Comparison of ENCODE assay signal across 8 cellular contexts in genomic region chr12:120529641-120530314, GRCh38. TPM values are rescaled to one million over a fixed set of nuclear protein-coding genes. Genes with fewer than 3 reads are reported as not detected.
DNase-seq lines count a peak whose midpoint lies in the region; ATAC-seq and TF ChIP-seq lines count a peak whose summit lies in the region.

No MANE protein-coding gene starts in this region.

- peaks cover 16% of the 10 kb centered on the region for H3K4me1 ChIP-seq in CD8-positive, alpha-beta memory T cell (ENCODE audit: insufficient read depth, low read length)
- H3K4me1 ChIP-seq in PC-9 (replicated peaks; ENCODE audit: insufficient read depth) (peaks cover 24% of the 10 kb centered on the region), mesodermal cell (ENCODE audit: control insufficient read depth, insufficient read depth, low read length, poor library complexity, severe bottlenecking) (peaks cover 3% of the 10 kb centered on the region), aorta (ENCODE audit: control insufficient read depth in 1 of 2, insufficient read depth in 2 of 2, low read length in 2 of 2) (no peaks in the 10 kb centered on the region)

- no peaks in the 10 kb centered on the region for H3K9me3 Mint-ChIP-seq in CD8-positive, alpha-beta memory T cell

- H3K4me3 Mint-ChIP-seq in CD8-positive, alpha-beta memory T cell = peak overlapping the region; percentile 99 to 100 (median 100)

- H3K4me3 ChIP-seq in CD8-positive, alpha-beta memory T cell (ENCODE audit: low read length) = peak overlapping the region; percentile 91
- H3K4me3 ChIP-seq in PC-9 (peak overlapping the region; percentile 80), mesodermal cell (ENCODE audit: extremely low read depth, insufficient read depth, low read length, poor library complexity, severe bottlenecking) (peak overlapping the region; percentile 61), aorta (ENCODE audit: low read length in 2 of 2) (peak overlapping the region; percentile 54 to 94)

- H3F3A ChIP-seq in PC-9 (ENCODE audit: insufficient read depth, low read depth) = peaks cover 40% of the 10 kb centered on the region

- H3K27ac ChIP-seq in CD8-positive, alpha-beta memory T cell (ENCODE audit: low read depth, low read length) = peak overlapping the region; percentile 89
- H3K27ac ChIP-seq in PC-9 (peak overlapping the region; percentile 68), mesodermal cell (ENCODE audit: low read depth, low read length, severe bottlenecking) (peak overlapping the region; percentile 93), aorta (ENCODE audit: low read depth in 1 of 2, low read length in 2 of 2) (peak overlapping the region in 1 of 2 donors; percentile 70)

- H3K27ac Mint-ChIP-seq in CD8-positive, alpha-beta memory T cell = peak overlapping the region; percentile 91 to 100 (median 100)

- H3K27me3 Mint-ChIP-seq in CD8-positive, alpha-beta memory T cell = peaks cover 0 to 2% of the 10 kb centered on the region in 2 donors

- BruUV-seq in PC-9 (replicated peaks; lab: Mats Ljungman, UMichigan) = no TSS peak

- intact Hi-C loops in PC-9 (cut with micrococcal nuclease; ENCODE audit: unreplicated experiment) = loop anchor here (2.0 kb wide), 1 partner anchor 35 kb away; no protein-coding TSS in a partner anchor
- intact Hi-C loops in aorta (cut with DNase I) = loop anchor here in 1 of 2 donors (2.0 kb wide), 1 partner anchor 59 kb away; no protein-coding TSS in a partner anchor

- POLR2A ChIA-PET in CD8-positive, alpha-beta memory T cell (lab: Charles Lee) = interaction anchor here (0.6 to 1.3 kb wide), 4 partner anchors 9 to 81 kb away, joined by 3 to 7 read pairs (median 4); no protein-coding TSS in a partner anchor
- POLR2A ChIA-PET in PC-9 (lab: Charles Lee; ENCODE audit: unreplicated experiment) = interaction anchor here (0.5 to 0.7 kb wide), 4 partner anchors 19 to 1143 kb away, joined by 3 to 5 read pairs (median 4); no protein-coding TSS in a partner anchor

- 57 to 69% methylated on average over 3 to 11 of the region's 14 CpGs for WGBS in mesodermal cell (ENCODE audit: insufficient coverage in 2 of 2), 2 experiments
- 6 to 9% methylated on average over 14 of the region's 14 CpGs for WGBS in aorta, 2 donors

- H3K4me1 Mint-ChIP-seq in CD8-positive, alpha-beta memory T cell = peaks cover 23 to 34% (median 31%) of the 10 kb centered on the region in 3 donors

- DNase-seq in CD8-positive, alpha-beta memory T cell = no peak
- DNase-seq in HT1080 (ENCODE audit: low read depth) = peak; percentile 59
- peak; percentile 18 to 54 for DNase-seq in PC-9
- DNase-seq in dermis microvascular lymphatic vessel endothelial cell (ENCODE audit: low read depth in 2 of 2) = peak; percentile 40 to 67
- no peak for DNase-seq in aorta
- DNase-seq in effector CD8-positive, alpha-beta T cell (lab: John Stamatoyannopoulos, UW) = no peak

- H3K79me2 ChIP-seq in PC-9 (ENCODE audit: low read depth) = peaks cover 12% of the 10 kb centered on the region

- ATAC-seq in aorta (ENCODE audit: low FRiP score) = no peak
- no peak for ATAC-seq in GM19035 (IDR thresholded peaks at IDR 0.05; ENCODE audit: unreplicated experiment)

- H3K4me2 ChIP-seq in PC-9 = peak overlapping the region; percentile 99

- peak overlapping the region; percentile 98 for H2AFZ ChIP-seq in PC-9

- CTCF ChIA-PET in CD8-positive, alpha-beta memory T cell (lab: Charles Lee) = no interaction called here
- CTCF ChIA-PET in PC-9 (lab: Charles Lee) = interaction anchor here (0.7 kb wide), 1 partner anchor 73 kb away, joined by 7 read pairs; no protein-coding TSS in a partner anchor

- H3K27me3 ChIP-seq in CD8-positive, alpha-beta memory T cell (ENCODE audit: insufficient read depth, low read length, poor library complexity, severe bottlenecking) = no peaks in the 10 kb centered on the region
- H3K27me3 ChIP-seq in PC-9 (ENCODE audit: insufficient read depth, low read depth) (no peaks in the 10 kb centered on the region), aorta (ENCODE audit: control insufficient read depth in 1 of 2, insufficient read depth in 2 of 2, low read length in 1 of 2) (no peaks in the 10 kb centered on the region)

- H3K36me3 Mint-ChIP-seq in CD8-positive, alpha-beta memory T cell = peaks cover 0 to 17% (median 3%) of the 10 kb centered on the region in 3 donors

- no peak for TF ChIP-seq CTCF in PC-9 (conservative IDR thresholded peaks at IDR 0.05)

- H3K36me3 ChIP-seq in CD8-positive, alpha-beta memory T cell (ENCODE audit: insufficient read depth, low read length) = no peaks in the 10 kb centered on the region
- H3K36me3 ChIP-seq in PC-9 (ENCODE audit: low read depth) (no peaks in the 10 kb centered on the region), mesodermal cell (ENCODE audit: control insufficient read depth, insufficient read depth, low read length) (peaks cover 4% of the 10 kb centered on the region), aorta (ENCODE audit: control insufficient read depth in 1 of 2, insufficient read depth in 2 of 2, low read length in 1 of 2) (no peaks in the 10 kb centered on the region)

- H3K9me3 ChIP-seq in CD8-positive, alpha-beta memory T cell (ENCODE audit: low read length) = no peaks in the 10 kb centered on the region
- H3K9me3 ChIP-seq in PC-9 (ENCODE audit: insufficient read depth, low read depth) = no peaks in the 10 kb centered on the region
- H3K9me3 ChIP-seq in mesodermal cell (ENCODE audit: control insufficient read depth, low read length) = no peaks in the 10 kb centered on the region
- no peaks in the 10 kb centered on the region for H3K9me3 ChIP-seq in aorta (ENCODE audit: control insufficient read depth, low read length)

- no peaks in the 10 kb centered on the region for H3K9me2 ChIP-seq in PC-9 (ENCODE audit: insufficient read depth)

- no peaks in the 10 kb centered on the region for H4K20me1 ChIP-seq in PC-9 (ENCODE audit: insufficient read depth)

RNA-seq across cellular contexts. Expression of gene COQ5, which starts 0.8 kb away (rescaled TPM):
- 10 to 100 TPM; 37.5 to 39.0 TPM for total RNA-seq in CD8-positive, alpha-beta memory T cell
- polyA plus RNA-seq in CD8-positive, alpha-beta memory T cell = 39.7 TPM
- 50.4 and 52.0 TPM in 2 replicates for total RNA-seq in HT1080 (2014; rRNA removed; shearing (Covaris generic))
- polyA plus RNA-seq in HT1080 (2015; cell fraction: cytosol; rRNA removed) = 34.9 and 38.9 TPM in 2 replicates
- 33.7 and 42.8 TPM in 2 replicates for polyA plus RNA-seq in HT1080 (2015; cell fraction: nucleus; rRNA removed)
- total RNA-seq in PC-9 (2021) (30.4 and 32.2 TPM in 2 replicates), dermis microvascular lymphatic vessel endothelial cell (16.6 and 25.7 TPM in 2 replicates), aorta (10 to 100 TPM; 12.0 to 18.3 TPM)
- polyA plus RNA-seq in mesodermal cell (2013, experiment 1 of 2) = 54.7 TPM
- polyA plus RNA-seq in mesodermal cell (2013, experiment 2 of 2) = 54.7 TPM
- polyA plus RNA-seq in aorta = 10 to 100 TPM; 25.0 to 26.0 TPM

RNA-seq across cellular contexts. Expression of gene RNF10, which starts 4.4 kb away (rescaled TPM):
- total RNA-seq in CD8-positive, alpha-beta memory T cell = 100 to 1,000 TPM; 173 to 205 TPM
- polyA plus RNA-seq in CD8-positive, alpha-beta memory T cell = 134 TPM
- 35.1 and 43.3 TPM in 2 replicates for total RNA-seq in HT1080 (2014; rRNA removed; shearing (Covaris generic))
- polyA plus RNA-seq in HT1080 (2015; cell fraction: cytosol; rRNA removed) = 83.7 and 89.2 TPM in 2 replicates
- 52.3 and 57.8 TPM in 2 replicates for polyA plus RNA-seq in HT1080 (2015; cell fraction: nucleus; rRNA removed)
- total RNA-seq in PC-9 (2021) (196 and 241 TPM in 2 replicates), dermis microvascular lymphatic vessel endothelial cell (78.6 and 131 TPM in 2 replicates), aorta (100 to 1,000 TPM; 184 to 200 TPM)
- polyA plus RNA-seq in mesodermal cell (2013, experiment 1 of 2) = 119 TPM
- 116 TPM for polyA plus RNA-seq in mesodermal cell (2013, experiment 2 of 2)
- 100 to 1,000 TPM in 1 of 2 donors, 10 to 100 TPM in 1; 74.0 to 156 TPM for polyA plus RNA-seq in aorta

RNA-seq across cellular contexts. Expression of gene DYNLL1, which starts 33.9 kb away (rescaled TPM):
- 100 to 1,000 TPM; 288 to 296 TPM for total RNA-seq in CD8-positive, alpha-beta memory T cell
- 304 TPM for polyA plus RNA-seq in CD8-positive, alpha-beta memory T cell
- total RNA-seq in HT1080 (2014; rRNA removed; shearing (Covaris generic)) = 510 and 696 TPM in 2 replicates
- 382 and 458 TPM in 2 replicates for polyA plus RNA-seq in HT1080 (2015; cell fraction: cytosol; rRNA removed)
- polyA plus RNA-seq in HT1080 (2015; cell fraction: nucleus; rRNA removed) = 177 and 188 TPM in 2 replicates
- total RNA-seq in PC-9 (2021) = 251 and 340 TPM in 2 replicates
- 241 and 279 TPM in 2 replicates for total RNA-seq in dermis microvascular lymphatic vessel endothelial cell
- 450 TPM for polyA plus RNA-seq in mesodermal cell (2013, experiment 1 of 2)
- polyA plus RNA-seq in mesodermal cell (2013, experiment 2 of 2) = 452 TPM
- 100 to 1,000 TPM; 236 to 262 TPM for total RNA-seq in aorta
- 100 to 1,000 TPM; 287 to 686 TPM for polyA plus RNA-seq in aorta

RNA-seq across cellular contexts. Expression of gene POP5, which starts 51.4 kb away (rescaled TPM):
- 10 to 100 TPM; 77.9 to 83.1 TPM for total RNA-seq in CD8-positive, alpha-beta memory T cell
- 101 TPM for polyA plus RNA-seq in CD8-positive, alpha-beta memory T cell
- 58.9 and 60.4 TPM in 2 replicates for total RNA-seq in HT1080 (2014; rRNA removed; shearing (Covaris generic))
- polyA plus RNA-seq in HT1080 (2015; cell fraction: cytosol; rRNA removed) = 45.3 and 59.6 TPM in 2 replicates
- 73.8 and 96.4 TPM in 2 replicates for polyA plus RNA-seq in HT1080 (2015; cell fraction: nucleus; rRNA removed)
- total RNA-seq in PC-9 (2021) (26.5 and 30.5 TPM in 2 replicates), dermis microvascular lymphatic vessel endothelial cell (20.7 and 25.2 TPM in 2 replicates), aorta (10 to 100 TPM; 18.2 to 26.0 TPM)
- polyA plus RNA-seq in mesodermal cell (2013, experiment 1 of 2) = 23.1 TPM
- polyA plus RNA-seq in mesodermal cell (2013, experiment 2 of 2) = 20.9 TPM
- polyA plus RNA-seq in aorta = 10 to 100 TPM; 33.8 to 69.7 TPM

Comparison
In these comparisons a context has a peak if more than half of its experiments do, and no peak if none do; other contexts are left out.
1. DNase-seq: peak in HT1080 (single experiment), PC-9 (2 of 2) and dermis microvascular lymphatic vessel endothelial cell (2 of 2); none in CD8-positive, alpha-beta memory T cell (0 of 5), aorta (0 of 2) and effector CD8-positive, alpha-beta T cell (single experiment).
2. Peak in every context shown above with its lines, with median percentiles within 50 percentile points of each other: H3K4me3 ChIP-seq.